Comparison of ENCODE assay signal across 8 cellular contexts in genomic region chr3:183122257-183122932, GRCh38. TPM values are rescaled to one million over a fixed set of nuclear protein-coding genes. Genes with fewer than 3 reads are reported as not detected.
A peak's percentile ranks its signal among the peaks of the same experiment; 100 is the strongest.
DNase-seq lines count a peak whose midpoint lies in the region; ATAC-seq and TF ChIP-seq lines count a peak whose summit lies in the region.

No MANE protein-coding gene starts in this region.

- no peaks in the 10 kb centered on the region for H3K4me1 Mint-ChIP-seq in T-helper 17 cell

- intact Hi-C loops in gastrocnemius medialis (cut with DNase I; ENCODE audit: low total_unique reads): loop anchor here (1.0 to 5.0 kb wide), 4 partner anchors 60 to 264 kb away; partner anchors contain the start of gene B3GNT5

- peaks cover 5% of the 10 kb centered on the region for H3K27me3 Mint-ChIP-seq in T-helper 17 cell

- in situ Hi-C loops in ACHN (cut with HindIII; ENCODE audit: low pct_ligation_motif_present, low pct_unique_long_range_greater_than_20kb, low sequenced_read_pairs) (no loop called here), gastrocnemius medialis (cut with MboI; ENCODE audit: low sequenced_read_pairs in 4 of 4) (loop anchor here (5.0 to 10.0 kb wide), 4 partner anchors 62 to 265 kb away; partner anchors contain the start of gene B3GNT5 (in 1 of the 4))

- H3K9me3 ChIP-seq in T-helper 17 cell (ENCODE audit: control insufficient read depth, low read length, poor library complexity, severe bottlenecking) (no peaks in the 10 kb centered on the region), gastrocnemius medialis (no peaks in the 10 kb centered on the region)

- peak; percentile 48 for DNase-seq in ACHN
- peak; percentile 64 for DNase-seq in NCI-H1436 (lab: John Stamatoyannopoulos, UW)
- no peak for DNase-seq in T-helper 17 cell
- DNase-seq in germinal center (ENCODE audit: low spot score): peak; percentile 66
- no peak for DNase-seq in gastrocnemius medialis
- no peak for DNase-seq in mesenteric fat pad (ENCODE audit: low spot score)

- TF ChIP-seq POLR2A in gastrocnemius medialis (IDR thresholded peaks at IDR 0.05): no peak

- ATAC-seq in T-helper 17 cell (peak; percentile 70), gastrocnemius medialis (peak; percentile 70 to 72), HG02981 (IDR thresholded peaks at IDR 0.05; ENCODE audit: unreplicated experiment) (no peak)

- no peaks in the 10 kb centered on the region for H3K36me3 ChIP-seq in gastrocnemius medialis

- H3K27ac ChIP-seq in gastrocnemius medialis: no peak overlapping the region

- H3K27ac Mint-ChIP-seq in T-helper 17 cell: no peak overlapping the region

- peaks cover 0 to 4% (median 0%) of the 10 kb centered on the region in 3 donors for H3K27me3 ChIP-seq in gastrocnemius medialis

- H3K4me3 ChIP-seq in gastrocnemius medialis: no peak overlapping the region

- no peak overlapping the region for H3K4me3 Mint-ChIP-seq in T-helper 17 cell

- no peaks in the 10 kb centered on the region for H3K36me3 Mint-ChIP-seq in T-helper 17 cell (ENCODE audit: low read depth)

- H3K4me1 ChIP-seq in gastrocnemius medialis: peaks cover 0 to 2% of the 10 kb centered on the region in 2 donors

- TF ChIP-seq CTCF in GM12801 (IDR thresholded peaks at IDR 0.05; ENCODE audit: extremely low read depth, insufficient read length) (peak; percentile 6), gastrocnemius medialis (IDR thresholded peaks at IDR 0.05 in 4 of 5, conservative IDR thresholded peaks at IDR 0.05 in 1 of 5) (peak; percentile 77 to 85 (median 82))

RNA-seq across cellular contexts. Expression of gene MCCC1, which starts 23.1 kb away (rescaled TPM):
- total RNA-seq in T-helper 17 cell: 10 to 100 TPM; 17.5 to 17.6 TPM
- 10 to 100 TPM; 11.5 to 24.5 (median 20.6) TPM for total RNA-seq in gastrocnemius medialis
- total RNA-seq in mesenteric fat pad: 55.2 TPM

RNA-seq across cellular contexts. Expression of gene LAMP3, which starts 40.1 kb away (rescaled TPM):
- total RNA-seq in T-helper 17 cell: 1 to 10 TPM; 1.9 to 2.0 TPM
- not detected for total RNA-seq in gastrocnemius medialis
- total RNA-seq in mesenteric fat pad: not detected

Comparison
In these comparisons a context has a peak if more than half of its experiments do, and no peak if none do; other contexts are left out.
1. DNase-seq: peak in ACHN (single experiment), NCI-H1436 (single experiment) and germinal center (single experiment); none in T-helper 17 cell (0 of 3), gastrocnemius medialis (0 of 2) and mesenteric fat pad (single experiment).